Comparison of ENCODE assay signal across 29 cellular contexts in genomic region chr14:32007755-32008374, GRCh38.
DNase-seq lines count a peak whose midpoint lies in the region; ATAC-seq and TF ChIP-seq lines count a peak whose summit lies in the region.
"Had no signal": no experiment of that assay in that cellular context is flagged by ENCODE, and none has a peak within 500 bp of the region (broad histone marks: within the 10 kb centered on the region; RNA-seq: fewer than 3 reads in every experiment).

No MANE protein-coding gene starts in this region.

- H2BK15ac ChIP-seq in mesendoderm (replicated peaks; ENCODE audit: low read depth), result no peak overlapping the region

- no peak overlapping the region for H4K8ac ChIP-seq in mesendoderm (ENCODE audit: low read depth, low read length)

- H3K27me3 Mint-ChIP-seq in stimulated activated naive B cell treated with anti-CD40 and anti-IgM and Interleukin-4, amounts not matched to agents 10 μg/mL and 1 μg/mL and 100 μg/mL, for 72 hours, result no peaks in the 10 kb centered on the region
- H3K27me3 Mint-ChIP-seq: IgD-negative memory B cell had no signal

- H3K9me3 Mint-ChIP-seq in stimulated activated naive B cell treated with anti-CD40 and anti-IgM and Interleukin-4, amounts not matched to agents 10 μg/mL and 1 μg/mL and 100 μg/mL, for 72 hours, result no peaks in the 10 kb centered on the region
- H3K9me3 Mint-ChIP-seq: activated naive CD4-positive, alpha-beta T cell treated with anti-CD3 and anti-CD28 coated beads, Interleukin-2, amount 50 U/mL, for 24 hours; activated T-helper 1 cell treated with anti-CD3 and anti-CD28 coated beads, Interleukin-12 subunit alpha, Interleukin-12 subunit beta, Interleukin-2, Interleukin-4 antibody, amounts not matched to agents 30 ng/mL and 10 ng/mL and 1 ng/mL, durations not matched to agents 14 hours and 24 hours and 36 hours; IgD-negative memory B cell; natural killer cell treated with Interleukin-12 subunit alpha and Interleukin-12 subunit beta and Interleukin-15 and Interleukin-18, amount 100 ng/mL, for 72 hours had no signal

- intact Hi-C loops in Right ventricle myocardium inferior (cut with DNase I) (no loop called here), cardiac septum (cut with DNase I) (no loop called here), esophagus muscularis mucosa (cut with DNase I) (no loop called here)

- peak overlapping the region; percentile 46 for H3K18ac ChIP-seq in mesendoderm (ENCODE audit: low read length)

- no peak overlapping the region for H3K23ac ChIP-seq in mesendoderm (ENCODE audit: low read length)

- H3K4me1 ChIP-seq in esophagus muscularis mucosa (peaks cover 6 to 18% (median 8%) of the 10 kb centered on the region in 4 donors), mesendoderm (ENCODE audit: control insufficient read depth, low read depth, low read length) (peaks cover 9% of the 10 kb centered on the region)
- H3K4me1 ChIP-seq: BE2C, upper lobe of right lung had no signal

- ATAC-seq in Right ventricle myocardium inferior (peak; percentile 41), GM21515 (IDR thresholded peaks at IDR 0.05; ENCODE audit: unreplicated experiment) (no peak), HG03025 (IDR thresholded peaks at IDR 0.05; ENCODE audit: low FRiP score, unreplicated experiment) (no peak)
- peak; percentile 74 to 75 for ATAC-seq in stimulated activated naive B cell treated with anti-CD40 and anti-IgM and Interleukin-4, amounts not matched to agents 10 μg/mL and 1 μg/mL and 100 μg/mL, for 72 hours (replicated peaks)
- ATAC-seq: natural killer cell treated with Interleukin-12 subunit alpha and Interleukin-12 subunit beta and Interleukin-15 and Interleukin-18, amount 100 ng/mL, for 72 hours; upper lobe of right lung had no signal

- no peak overlapping the region for H3K9ac ChIP-seq in mesendoderm (ENCODE audit: low read length)

- H3K4me2 ChIP-seq in mesendoderm (ENCODE audit: low read length), result no peak overlapping the region

- 57% methylated on average over 2 of the region's 2 CpGs for WGBS in esophagus muscularis mucosa
- no CpG with 5 or more reads among the region's 2 CpGs for WGBS in mesendoderm (ENCODE audit: extremely low coverage, insufficient coverage, low lambda C conversion rate)

- H3K27ac Mint-ChIP-seq in stimulated activated naive B cell treated with anti-CD40 and anti-IgM and Interleukin-4, amounts not matched to agents 10 μg/mL and 1 μg/mL and 100 μg/mL, for 72 hours, result peak overlapping the region; percentile 79
- H3K27ac Mint-ChIP-seq: activated naive CD4-positive, alpha-beta T cell treated with anti-CD3 and anti-CD28 coated beads, Interleukin-2, amount 50 U/mL, for 24 hours; activated T-helper 1 cell treated with anti-CD3 and anti-CD28 coated beads, Interleukin-12 subunit alpha, Interleukin-12 subunit beta, Interleukin-2, Interleukin-4 antibody, amounts not matched to agents 30 ng/mL and 10 ng/mL and 1 ng/mL, durations not matched to agents 14 hours and 24 hours and 36 hours; IgD-negative memory B cell; natural killer cell treated with Interleukin-12 subunit alpha and Interleukin-12 subunit beta and Interleukin-15 and Interleukin-18, amount 100 ng/mL, for 72 hours had no signal

- H3K36me3 Mint-ChIP-seq in stimulated activated naive B cell treated with anti-CD40 and anti-IgM and Interleukin-4, amounts not matched to agents 10 μg/mL and 1 μg/mL and 100 μg/mL, for 72 hours, result peaks cover 0 to 3% of the 10 kb centered on the region in 2 donors
- H3K36me3 Mint-ChIP-seq: activated naive CD4-positive, alpha-beta T cell treated with anti-CD3 and anti-CD28 coated beads, Interleukin-2, amount 50 U/mL, for 24 hours; IgD-negative memory B cell; natural killer cell treated with Interleukin-12 subunit alpha and Interleukin-12 subunit beta and Interleukin-15 and Interleukin-18, amount 100 ng/mL, for 72 hours had no signal

- no peak for TF ChIP-seq EP300 in esophagus muscularis mucosa (IDR thresholded peaks at IDR 0.05)

- TF ChIP-seq POLR2A in esophagus muscularis mucosa (IDR thresholded peaks at IDR 0.05; ENCODE audit: low read depth), result no peak

- H2BK120ac ChIP-seq in mesendoderm (ENCODE audit: low read depth, low read length), result no peak overlapping the region

- no peak overlapping the region for H4K5ac ChIP-seq in mesendoderm (ENCODE audit: low read length)

- peak overlapping the region in 1 of 4 donors; percentile 3 for H3K27ac ChIP-seq in esophagus muscularis mucosa (replicated peaks in 1 of 4)
- no peak overlapping the region for H3K27ac ChIP-seq in mesendoderm (ENCODE audit: low read depth, low read length)
- H3K27ac ChIP-seq: RWPE1, upper lobe of right lung, WERI-Rb-1 had no signal

- H3K56ac ChIP-seq in mesendoderm (ENCODE audit: low read length), result no peak overlapping the region

- DNase-seq in Right ventricle myocardium inferior (ENCODE audit: missing footprints) (no peak), cardiac septum (ENCODE audit: low spot score) (no peak), esophagus muscularis mucosa (ENCODE audit: extremely low spot score) (peak; percentile 14), mesendoderm (no peak)
- DNase-seq in stimulated activated naive B cell treated with anti-CD40 and anti-IgM and Interleukin-4, amounts not matched to agents 10 μg/mL and 1 μg/mL and 100 μg/mL, for 72 hours, result no peak
- DNase-seq in stimulated activated CD4-positive, alpha-beta T cell treated with anti-CD3 and anti-CD28 coated beads, Interleukin-12 subunit alpha, Interleukin-12 subunit beta, amount 100 ng/mL, for 4 hours, result no peak
- DNase-seq: activated CD4-positive, alpha-beta T cell treated with anti-CD3 and anti-CD28 coated beads, Interleukin-2, amount 50 U/mL, for 1 hour; BE2C; dorsolateral prefrontal cortex; EL; midbrain; NCI-H1105 treated with DMSO at 0.1 percent for 48 hours; NCI-H2081; NCI-H345; NCI-H774; posterior cingulate gyrus; substantia nigra; T-helper 9 cell; upper lobe of right lung; WERI-Rb-1 had no signal

- no peak overlapping the region for H2BK5ac ChIP-seq in mesendoderm (ENCODE audit: low read length)

- no peak overlapping the region for H3K4me3 ChIP-seq in esophagus muscularis mucosa
- H3K4me3 ChIP-seq in mesendoderm (ENCODE audit: low read length), result no peak overlapping the region
- H3K4me3 ChIP-seq: dorsolateral prefrontal cortex, HAP-1, upper lobe of right lung had no signal

- no peaks in the 10 kb centered on the region for H3K79me1 ChIP-seq in mesendoderm (ENCODE audit: low read length)

- TF ChIP-seq CTCF in esophagus muscularis mucosa (IDR thresholded peaks at IDR 0.05), result no peak

- no peaks in the 10 kb centered on the region for H3K27me3 ChIP-seq in esophagus muscularis mucosa
- H3K27me3 ChIP-seq in mesendoderm (ENCODE audit: insufficient read depth, low read length, poor library complexity), result no peaks in the 10 kb centered on the region
- H3K27me3 ChIP-seq: ascending aorta, BE2C, upper lobe of right lung had no signal

- peak overlapping the region; percentile 29 to 68 for H3K4me3 Mint-ChIP-seq in stimulated activated naive B cell treated with anti-CD40 and anti-IgM and Interleukin-4, amounts not matched to agents 10 μg/mL and 1 μg/mL and 100 μg/mL, for 72 hours
- H3K4me3 Mint-ChIP-seq: activated naive CD4-positive, alpha-beta T cell treated with anti-CD3 and anti-CD28 coated beads, Interleukin-2, amount 50 U/mL, for 24 hours; activated T-helper 1 cell treated with anti-CD3 and anti-CD28 coated beads, Interleukin-12 subunit alpha, Interleukin-12 subunit beta, Interleukin-2, Interleukin-4 antibody, amounts not matched to agents 30 ng/mL and 10 ng/mL and 1 ng/mL, durations not matched to agents 14 hours and 24 hours and 36 hours; IgD-negative memory B cell; natural killer cell treated with Interleukin-12 subunit alpha and Interleukin-12 subunit beta and Interleukin-15 and Interleukin-18, amount 100 ng/mL, for 72 hours had no signal

- no peak overlapping the region for H2AK5ac ChIP-seq in mesendoderm (ENCODE audit: low read length)

- H3K79me2 ChIP-seq in mesendoderm (ENCODE audit: control insufficient read depth, insufficient read depth, low read length), result no peaks in the 10 kb centered on the region

- no peak overlapping the region for H3K4ac ChIP-seq in mesendoderm (ENCODE audit: low read depth, low read length)

- H3K36me3 ChIP-seq in esophagus muscularis mucosa (no peaks in the 10 kb centered on the region), mesendoderm (ENCODE audit: control insufficient read depth, insufficient read depth, low read length) (no peaks in the 10 kb centered on the region)
- H3K36me3 ChIP-seq: ascending aorta, BE2C, HAP-1, upper lobe of right lung, WERI-Rb-1 had no signal

- H3K9me3 ChIP-seq in esophagus muscularis mucosa, result no peaks in the 10 kb centered on the region
- H3K9me3 ChIP-seq: ascending aorta, BE2C, HAP-1, upper lobe of right lung had no signal

- peaks cover 28 to 71% of the 10 kb centered on the region in 2 donors for H3K4me1 Mint-ChIP-seq in stimulated activated naive B cell treated with anti-CD40 and anti-IgM and Interleukin-4, amounts not matched to agents 10 μg/mL and 1 μg/mL and 100 μg/mL, for 72 hours
- H3K4me1 Mint-ChIP-seq: activated naive CD4-positive, alpha-beta T cell treated with anti-CD3 and anti-CD28 coated beads, Interleukin-2, amount 50 U/mL, for 24 hours had no signal

Comparison
In these comparisons a context has a peak if more than half of its experiments do, and no peak if none do; other contexts are left out.
1. ATAC-seq: peak in Right ventricle myocardium inferior (single experiment) and stimulated activated naive B cell treated with anti-CD40 and anti-IgM and Interleukin-4, amounts not matched to agents 10 μg/mL and 1 μg/mL and 100 μg/mL, for 72 hours (2 of 2); none in GM21515 (single experiment) and HG03025 (single experiment).